In genomic region chr2:47187124-47187523, GRCh38 we compare ENCODE assay signal across 20 cellular contexts. TPM values are rescaled to one million over a fixed set of nuclear protein-coding genes. Genes with fewer than 3 reads are reported as not detected.
DNase-seq lines count a peak whose midpoint lies in the region; ATAC-seq, FAIRE-seq and TF ChIP-seq lines count a peak whose summit lies in the region.
"Had no signal": no experiment of that assay in that cellular context is flagged by ENCODE, and none has a peak within 500 bp of the region (broad histone marks: within the 10 kb centered on the region; RNA-seq: fewer than 3 reads in every experiment).

No MANE protein-coding gene starts in this region.

- no peak overlapping the region for H3K4ac ChIP-seq in H1 (replicated peaks; ENCODE audit: insufficient read length, low read depth, low read length)

- no peaks in the 10 kb centered on the region for H3K79me1 ChIP-seq in H1 (ENCODE audit: low read depth, low read length)

- DNase-seq in GM23338 (ENCODE audit: low spot score) (no peak), NCI-H82 treated with DMSO at 0.1 percent for 48 hours (lab: John Stamatoyannopoulos, UW; ENCODE audit: unreplicated experiment) (peak; percentile 86), H1 (ENCODE audit: low read depth in 1 of 2, low spot score in 2 of 2) (no peak), psoas muscle (no peak), cerebellar nuclear complex (lab: John Stamatoyannopoulos, UW) (no peak)
- DNase-seq: Calu3; CD4-positive, CD25-positive, alpha-beta regulatory T cell; KBM-7; NCI-H1417 treated with DMSO at 0.1 percent for 48 hours; NCI-H187 treated with DMSO at 0.1 percent for 48 hours; NCI-H345; NCI-H526 treated with DMSO at 0.1 percent for 48 hours; Peyer's patch had no signal

- no peak overlapping the region for H3K4me2 ChIP-seq in GM23338
- H3K4me2 ChIP-seq in H1 (ENCODE audit: insufficient read depth in 1 of 2, low read depth in 2 of 2, low read length in 2 of 2) = no peak overlapping the region
- no peak overlapping the region for H3K4me2 ChIP-seq in parathyroid adenoma (ENCODE audit: low read length)

- intact Hi-C loops in psoas muscle (cut with DNase I) = no loop called here

- no peaks in the 10 kb centered on the region for H4K20me1 ChIP-seq in GM23338 (replicated peaks; ENCODE audit: insufficient read depth)
- H4K20me1 ChIP-seq in H1 (replicated peaks in 1 of 2; ENCODE audit: control insufficient read depth in 1 of 2, insufficient read depth in 2 of 2, low read length in 2 of 2) = no peaks in the 10 kb centered on the region

- no peaks in the 10 kb centered on the region for H3K36me3 Mint-ChIP-seq in GM23338 (ENCODE audit: low read depth)
- H3K36me3 Mint-ChIP-seq: CD4-positive, CD25-positive, alpha-beta regulatory T cell had no signal

- H2BK12ac ChIP-seq in H1 (ENCODE audit: low read depth, low read length) = no peak overlapping the region

- POLR2A ChIA-PET in H1 (lab: Charles Lee; ENCODE audit: partially characterized antibody) = interaction anchor here (2.6 kb wide), 1 partner anchor 17 kb away, joined by 7 read pairs; no protein-coding TSS in a partner anchor

- H3K4me1 ChIP-seq in GM23338 (ENCODE audit: insufficient read depth) (peaks cover 14% of the 10 kb centered on the region), H1 (replicated peaks in 1 of 4; ENCODE audit: control insufficient read depth in 3 of 4, insufficient read depth in 4 of 4, low read length in 3 of 4) (peaks cover 5 to 13% (median 11%) of the 10 kb centered on the region in 4 experiments; a peak in 6 of 7 replicates), parathyroid adenoma (peaks cover 11% of the 10 kb centered on the region), psoas muscle (peaks cover 12% of the 10 kb centered on the region)

- H3K27me3 ChIP-seq in GM23338 (ENCODE audit: insufficient read depth) = no peaks in the 10 kb centered on the region
- H3K27me3 ChIP-seq in H1 (replicated peaks in 1 of 4; ENCODE audit: control insufficient read depth in 3 of 4, extremely low read depth in 1 of 4, insufficient read depth in 3 of 4, low read length in 3 of 4) = no peaks in the 10 kb centered on the region; a peak in 1 of 7 replicates
- no peaks in the 10 kb centered on the region for H3K27me3 ChIP-seq in parathyroid adenoma (ENCODE audit: control insufficient read depth, insufficient read depth, low read length)
- H3K27me3 ChIP-seq in psoas muscle (ENCODE audit: insufficient read depth in 3 of 3, low read length in 2 of 3) = no peaks in the 10 kb centered on the region
- H3K27me3 ChIP-seq: Peyer's patch, SJSA1 had no signal

- H3K79me2 ChIP-seq in GM23338 (replicated peaks; ENCODE audit: insufficient read depth) (no peaks in the 10 kb centered on the region), H1 (ENCODE audit: control insufficient read depth in 1 of 2, insufficient read depth in 2 of 2, low read length in 2 of 2) (no peaks in the 10 kb centered on the region), parathyroid adenoma (no peaks in the 10 kb centered on the region)

- H3K9me3 Mint-ChIP-seq in GM23338 = no peaks in the 10 kb centered on the region
- H3K9me3 Mint-ChIP-seq: CD4-positive, CD25-positive, alpha-beta regulatory T cell had no signal

- no peak overlapping the region for H3K4me3 ChIP-seq in GM23338
- H3K4me3 ChIP-seq in H1 (ENCODE audit: extremely low read depth in 1 of 4, insufficient read depth in 2 of 4, low read depth in 3 of 4, low read length in 4 of 4) = no peak overlapping the region
- H3K4me3 ChIP-seq in parathyroid adenoma (ENCODE audit: low read depth, low read length) = no peak overlapping the region
- H3K4me3 ChIP-seq in psoas muscle = no peak overlapping the region
- H3K4me3 ChIP-seq: Peyer's patch, SJSA1 had no signal

- CTCF ChIA-PET in H1 (lab: Charles Lee; ENCODE audit: partially characterized antibody) = interaction anchor here (0.7 to 1.3 kb wide), 2 partner anchors 32 to 83 kb away, joined by 3 to 4 read pairs; no protein-coding TSS in a partner anchor

- H2AFZ ChIP-seq in GM23338 = peak overlapping the region; percentile 65
- peak overlapping the region; percentile 76 for H2AFZ ChIP-seq in H1 (ENCODE audit: low read length)
- H2AFZ ChIP-seq in parathyroid adenoma = peak overlapping the region; percentile 45

- H3K9me3 ChIP-seq in H1 (ENCODE audit: insufficient read depth in 2 of 2, low read depth in 1 of 2, low read length in 1 of 2) (no peaks in the 10 kb centered on the region), parathyroid adenoma (ENCODE audit: control insufficient read depth, low read length) (no peaks in the 10 kb centered on the region), psoas muscle (no peaks in the 10 kb centered on the region)
- H3K9me3 ChIP-seq: Peyer's patch, SJSA1 had no signal

- no peak overlapping the region for H3K4me3 Mint-ChIP-seq in GM23338
- H3K4me3 Mint-ChIP-seq: B cell; CD4-positive, CD25-positive, alpha-beta regulatory T cell had no signal

- peaks cover 2% of the 10 kb centered on the region for H3K27me3 Mint-ChIP-seq in GM23338 (ENCODE audit: insufficient read depth, low read depth, poor library complexity)

- TF ChIP-seq RAD21 in H1 (IDR thresholded peaks at IDR 0.05 in 1 of 2, conservative IDR thresholded peaks at IDR 0.05 in 1 of 2; ENCODE audit: low read depth in 2 of 2, low read length in 2 of 2) = no peak

- H3K9ac ChIP-seq in H1 (replicated peaks in 1 of 4; ENCODE audit: extremely low read depth in 1 of 4, low read depth in 3 of 4, low read length in 3 of 4) (no peak overlapping the region), parathyroid adenoma (no peak overlapping the region)

- no peak overlapping the region for H4K5ac ChIP-seq in H1 (ENCODE audit: insufficient read length, low read depth, low read length)

- peak overlapping the region; percentile 39; the same call in 1 of the 2 replicates for H4K8ac ChIP-seq in H1 (ENCODE audit: extremely low read depth, insufficient read depth, low read length)

- no peak overlapping the region for H3K27ac Mint-ChIP-seq in GM23338
- H3K27ac Mint-ChIP-seq: B cell had no signal

- H3K27ac ChIP-seq in GM23338 (ENCODE audit: low read depth) (no peak overlapping the region), H1 (ENCODE audit: low read depth, low read length) (no peak overlapping the region), parathyroid adenoma (no peak overlapping the region), psoas muscle (no peak overlapping the region)
- H3K27ac ChIP-seq: Peyer's patch, SJSA1 had no signal

- H3K23ac ChIP-seq in H1 (ENCODE audit: insufficient read length) = no peak overlapping the region

- H3K18ac ChIP-seq in H1 (ENCODE audit: extremely low read depth, low read length) = no peak overlapping the region

- H2BK120ac ChIP-seq in H1 (replicated peaks; ENCODE audit: low read depth, low read length) = no peak overlapping the region

- no peak for TF ChIP-seq POLR2A in H1 (IDR thresholded peaks at IDR 0.05; ENCODE audit: control extremely low read depth in 1 of 2, low read depth in 2 of 2, low read length in 2 of 2)

- H3K23me2 ChIP-seq in H1 (ENCODE audit: low read depth, low read length) = no peaks in the 10 kb centered on the region

- no peak for FAIRE-seq in H1 (lab: Jason Lieb, UNC)
- FAIRE-seq: GM12892, GM18507, H54 had no signal

- no peak overlapping the region for H3K56ac ChIP-seq in H1 (replicated peaks; ENCODE audit: insufficient read length, low read depth, low read length)

- ATAC-seq in GM23338 (no peak), psoas muscle (no peak), GM21576 (IDR thresholded peaks at IDR 0.05; ENCODE audit: unreplicated experiment) (no peak)

- no peak overlapping the region for H4K91ac ChIP-seq in H1 (replicated peaks; ENCODE audit: insufficient read length, low read length)

- H3K36me3 ChIP-seq in GM23338 (ENCODE audit: insufficient read depth) (no peaks in the 10 kb centered on the region), H1 (ENCODE audit: control insufficient read depth in 2 of 4, insufficient read depth in 4 of 4, low read length in 3 of 4) (no peaks in the 10 kb centered on the region), parathyroid adenoma (ENCODE audit: control insufficient read depth, insufficient read depth, low read length) (no peaks in the 10 kb centered on the region), psoas muscle (ENCODE audit: insufficient read depth in 1 of 2, low read depth in 1 of 2) (no peaks in the 10 kb centered on the region)
- H3K36me3 ChIP-seq: Peyer's patch, SJSA1 had no signal

- no peak overlapping the region for H2BK20ac ChIP-seq in H1 (ENCODE audit: low read length)

- no peaks in the 10 kb centered on the region for H3K9me2 ChIP-seq in GM23338 (ENCODE audit: insufficient read depth)

- WGBS in H1 (ENCODE audit: extremely low coverage in 1 of 2, insufficient coverage in 1 of 2, insufficient read length in 1 of 2, insufficient replicate concordance in 2 of 2, low coverage in 1 of 2, low lambda C conversion rate in 2 of 2, missing lambda C conversion rate in 1 of 2), 2 experiments = 73% methylated on average over 4 of the region's 4 CpGs; no CpG with 5 or more reads in 1 of the 2 experiments
- whole genome bisulfite sequencing in psoas muscle, 3 donors = 85 to 88% (median 87%) methylated on average over 4 of the region's 4 CpGs

- no peak overlapping the region for H2AK5ac ChIP-seq in H1 (ENCODE audit: low read depth, low read length)

- no peaks in the 10 kb centered on the region for H3F3A ChIP-seq in GM23338 (replicated peaks; ENCODE audit: low read depth)

- H3K14ac ChIP-seq in H1 (ENCODE audit: insufficient read length) = no peak overlapping the region

- no peak overlapping the region for H2BK15ac ChIP-seq in H1 (ENCODE audit: low read length)

- H2BK5ac ChIP-seq in H1 (ENCODE audit: low read depth, low read length) = no peak overlapping the region

- no peak for TF ChIP-seq CTCF in GM23338 (conservative IDR thresholded peaks at IDR 0.05; ENCODE audit: low read depth in 2 of 2)
- no peak for TF ChIP-seq CTCF in H1 (IDR thresholded peaks at IDR 0.05; ENCODE audit: control extremely low read depth in 1 of 3, insufficient read depth in 1 of 3, low read depth in 1 of 3, low read length in 3 of 3)
- no peak for TF ChIP-seq CTCF in parathyroid adenoma (IDR thresholded peaks at IDR 0.05)
- no peak for TF ChIP-seq CTCF in psoas muscle (IDR thresholded peaks at IDR 0.05)

- H3K4me1 Mint-ChIP-seq in GM23338 = peaks cover 29% of the 10 kb centered on the region
- H3K4me1 Mint-ChIP-seq: B cell; CD4-positive, CD25-positive, alpha-beta regulatory T cell had no signal

- TF ChIP-seq EP300 in H1 (IDR thresholded peaks at IDR 0.05; ENCODE audit: borderline replicate concordance in 1 of 2, low read depth in 2 of 2, low read length in 2 of 2) = no peak

RNA-seq across cellular contexts. Expression of gene CALM2, which starts 10.8 kb away (rescaled TPM):
- 401 and 483 TPM in 2 replicates for total RNA-seq in GM23338 (2014; rRNA removed; shearing (Covaris generic))
- polyA plus RNA-seq in GM23338 (2016; fragmentation: Nextera tagmentation; extraction: Ambion mirVana) (912 and 979 TPM in 2 replicates), H1 (2011; rRNA removed) (137 and 333 TPM in 2 replicates), psoas muscle (100 to 1,000 TPM; 135 to 524 (median 139) TPM)
- total RNA-seq in H1 (2021; fragmentation: NEBNext Ultra II Directional; extraction: Animal tissue kit (Norgen Biotek cat#: 25700)) = 456 and 476 TPM in 2 replicates
- 433 TPM for polyA plus RNA-seq in H1 (2011; cell fraction: cytosol; rRNA removed)
- 26.8 TPM for polyA plus RNA-seq in H1 (2011; cell fraction: nucleus; rRNA removed)
- polyA plus RNA-seq in H1 (2012, experiment 1 of 2) = 289 to 574 TPM (median 317 TPM) in 4 replicates
- 276 TPM for polyA plus RNA-seq in H1 (2012, experiment 2 of 2)
- 270 TPM for polyA plus RNA-seq in H1 (2013, experiment 1 of 2)
- 276 TPM for polyA plus RNA-seq in H1 (2013, experiment 2 of 2)
- 58.3 and 61.2 TPM in 2 replicates for polyA minus RNA-seq in H1 (2011; rRNA and poly(A)+ RNA removed)
- 82.9 TPM for polyA minus RNA-seq in H1 (2011; cell fraction: cytosol; rRNA and poly(A)+ RNA removed)
- polyA minus RNA-seq in H1 (2011; cell fraction: nucleus; rRNA and poly(A)+ RNA removed) = 70.2 TPM
- 100 to 1,000 TPM; 125 to 435 (median 151) TPM for total RNA-seq in psoas muscle

RNA-seq across cellular contexts. Expression of gene STPG4, which starts 32.0 kb away (rescaled TPM):
- total RNA-seq in GM23338 (2014; rRNA removed; shearing (Covaris generic)) = 0.28 TPM in 1 of 2 replicates, not detected in the other
- not detected in 2 replicates for polyA plus RNA-seq in GM23338 (2016; fragmentation: Nextera tagmentation; extraction: Ambion mirVana)
- total RNA-seq in H1 (2021; fragmentation: NEBNext Ultra II Directional; extraction: Animal tissue kit (Norgen Biotek cat#: 25700)) = 0.27 and 0.28 TPM in 2 replicates
- polyA plus RNA-seq in H1 (2011; rRNA removed) = not detected in 2 replicates
- not detected for polyA plus RNA-seq in H1 (2011; cell fraction: cytosol; rRNA removed)
- 0.20 TPM for polyA plus RNA-seq in H1 (2011; cell fraction: nucleus; rRNA removed)
- polyA plus RNA-seq in H1 (2012, experiment 1 of 2) = 0.21 TPM in 1 of 4 replicates, not detected in the others
- not detected for polyA plus RNA-seq in H1 (2012, experiment 2 of 2)
- polyA plus RNA-seq in H1 (2013, experiment 1 of 2) = 0.08 TPM
- 0.11 TPM for polyA plus RNA-seq in H1 (2013, experiment 2 of 2)
- polyA minus RNA-seq in H1 (2011; rRNA and poly(A)+ RNA removed) = not detected in 2 replicates
- polyA minus RNA-seq in H1 (2011; cell fraction: cytosol; rRNA and poly(A)+ RNA removed) = not detected
- 0.90 TPM for polyA minus RNA-seq in H1 (2011; cell fraction: nucleus; rRNA and poly(A)+ RNA removed)
- not detected for total RNA-seq in psoas muscle
- under 1 TPM in 1 of 3 donors, not detected in 2; 0.03 TPM for polyA plus RNA-seq in psoas muscle
- total RNA-seq: SJSA1 had no signal
- polyA plus RNA-seq: CD4-positive, CD25-positive, alpha-beta regulatory T cell had no signal
